In the genomic region with DNA sequence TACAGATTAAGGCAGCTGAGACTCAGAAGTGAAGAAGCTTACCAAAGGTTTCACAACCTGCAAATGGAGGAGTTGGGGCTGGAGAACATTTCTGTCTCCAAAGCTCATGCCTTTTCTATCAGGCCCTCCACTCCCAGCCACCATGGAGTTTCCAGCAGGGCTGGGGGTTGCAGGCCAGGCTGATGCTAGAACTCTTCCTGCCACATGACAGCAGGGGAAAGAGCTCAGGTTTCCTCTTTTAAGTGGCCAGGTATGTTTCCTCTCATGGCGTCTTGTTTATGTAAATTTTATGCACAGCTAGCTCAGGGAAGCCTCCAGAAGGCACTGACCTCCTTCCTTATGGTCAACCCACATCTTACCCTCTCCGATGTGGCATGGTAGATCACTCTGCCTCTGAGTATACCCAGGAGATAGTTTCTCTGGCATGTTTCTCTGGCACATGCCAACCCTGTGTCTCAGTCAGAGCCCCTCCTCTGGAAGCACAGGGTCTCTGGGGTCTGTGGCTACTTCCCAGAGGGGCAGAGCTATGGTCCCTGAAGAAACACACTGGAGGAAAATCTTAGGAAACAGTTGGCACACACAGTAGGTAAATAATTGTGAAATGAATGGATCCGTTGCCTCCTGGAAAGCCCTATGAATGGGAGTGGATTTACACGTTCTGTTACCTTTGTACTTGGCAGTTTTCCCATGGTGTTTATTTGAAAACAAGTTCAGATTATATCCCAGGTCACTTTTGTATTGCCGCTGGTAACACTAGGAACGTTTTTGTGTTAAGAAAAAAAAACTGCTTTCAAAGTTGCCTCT, we compare ENCODE assay signal across 8 cellular contexts. TPM values are rescaled to one million over a fixed set of nuclear protein-coding genes. Genes with fewer than 3 reads are reported as not detected.
A peak's percentile ranks its signal among the peaks of the same experiment; 100 is the strongest.
DNase-seq lines count a peak whose midpoint lies in the region; ATAC-seq and TF ChIP-seq lines count a peak whose summit lies in the region.
"Had no signal": no experiment of that assay in that cellular context is flagged by ENCODE, and none has a peak within 500 bp of the region (broad histone marks: within the 10 kb centered on the region; RNA-seq: fewer than 3 reads in every experiment).

No MANE protein-coding gene starts in this region.

- H3K36me3 Mint-ChIP-seq in CD8-positive, alpha-beta memory T cell = peaks cover 0 to 9% (median 0%) of the 10 kb centered on the region in 3 donors
- H3K36me3 Mint-ChIP-seq in central memory CD8-positive, alpha-beta T cell (ENCODE audit: insufficient read depth) = peaks cover 3% of the 10 kb centered on the region
- H3K36me3 Mint-ChIP-seq in natural killer cell = no peaks in the 10 kb centered on the region

- H3K9ac ChIP-seq in HUES6 (ENCODE audit: low read length) = no peak overlapping the region

- H3K4me1 ChIP-seq in CD8-positive, alpha-beta memory T cell (ENCODE audit: insufficient read depth, low read length) = peaks cover 16% of the 10 kb centered on the region
- H3K4me1 ChIP-seq in HUES6 (ENCODE audit: control insufficient read depth, insufficient read depth, low read length) = peaks cover 48% of the 10 kb centered on the region

- H3K36me3 ChIP-seq in CD8-positive, alpha-beta memory T cell (ENCODE audit: insufficient read depth, low read length) = no peaks in the 10 kb centered on the region
- no peaks in the 10 kb centered on the region for H3K36me3 ChIP-seq in HUES6 (ENCODE audit: control insufficient read depth, insufficient read depth, low read length)
- H3K36me3 ChIP-seq: ovary had no signal

- no peaks in the 10 kb centered on the region for H3K27me3 ChIP-seq in CD8-positive, alpha-beta memory T cell (ENCODE audit: insufficient read depth, low read length, poor library complexity, severe bottlenecking)
- H3K27me3 ChIP-seq in HUES6 (ENCODE audit: control insufficient read depth, insufficient read depth, low read length) = no peaks in the 10 kb centered on the region; the same call in 1 of the 2 replicates
- H3K27me3 ChIP-seq: ovary had no signal

- CTCF ChIA-PET in CD8-positive, alpha-beta memory T cell (lab: Charles Lee) = interaction anchor here (1.1 kb wide), 1 partner anchor 29 kb away, joined by 3 read pairs; a partner anchor contains a TSS

- H3K27ac ChIP-seq in CD8-positive, alpha-beta memory T cell (ENCODE audit: low read depth, low read length) = no peak overlapping the region
- H3K27ac ChIP-seq in HUES6 (ENCODE audit: low read depth, low read length) = peak overlapping the region; percentile 17
- H3K27ac ChIP-seq: ovary had no signal

- TF ChIP-seq CTCF in natural killer cell (IDR thresholded peaks at IDR 0.05) = no peak

- H3K4me1 Mint-ChIP-seq in CD8-positive, alpha-beta memory T cell = peaks cover 32 to 52% (median 43%) of the 10 kb centered on the region in 3 donors
- H3K4me1 Mint-ChIP-seq in central memory CD8-positive, alpha-beta T cell = peaks cover 13% of the 10 kb centered on the region
- H3K4me1 Mint-ChIP-seq in natural killer cell = peaks cover 28 to 33% of the 10 kb centered on the region in 2 donors

- peak overlapping the region in 4 of 7 donors; percentile 11 to 38 (median 30) for H3K4me3 Mint-ChIP-seq in CD8-positive, alpha-beta memory T cell
- no peak overlapping the region for H3K4me3 Mint-ChIP-seq in central memory CD8-positive, alpha-beta T cell
- peak overlapping the region; percentile 61 for H3K4me3 Mint-ChIP-seq in natural killer cell

- POLR2A ChIA-PET in CD8-positive, alpha-beta memory T cell (lab: Charles Lee) = no interaction called here

- no peaks in the 10 kb centered on the region for H3K9me3 ChIP-seq in CD8-positive, alpha-beta memory T cell (ENCODE audit: low read length)
- H3K9me3 ChIP-seq in HUES6 (ENCODE audit: control insufficient read depth, insufficient read depth, low read depth, low read length) = no peaks in the 10 kb centered on the region
- H3K9me3 ChIP-seq: ovary had no signal

- intact Hi-C loops in natural killer cell (cut with micrococcal nuclease) = loop anchor here (2.0 kb wide), 2 partner anchors 13 to 29 kb away; a partner anchor contains a TSS

- no peak overlapping the region for H3K4me3 ChIP-seq in CD8-positive, alpha-beta memory T cell (ENCODE audit: low read length)
- H3K4me3 ChIP-seq in HUES6 (ENCODE audit: low read depth, low read length) = no peak overlapping the region
- H3K4me3 ChIP-seq: ovary had no signal

- H3K9me3 Mint-ChIP-seq in CD8-positive, alpha-beta memory T cell = no peaks in the 10 kb centered on the region
- no peaks in the 10 kb centered on the region for H3K9me3 Mint-ChIP-seq in central memory CD8-positive, alpha-beta T cell
- H3K9me3 Mint-ChIP-seq in natural killer cell = no peaks in the 10 kb centered on the region

- ATAC-seq in central memory CD8-positive, alpha-beta T cell (replicated peaks; ENCODE audit: extremely low read depth, poor library complexity, severe bottlenecking) = no peak
- no peak for ATAC-seq in natural killer cell

- peaks cover 0 to 2% of the 10 kb centered on the region in 2 donors for H3K27me3 Mint-ChIP-seq in CD8-positive, alpha-beta memory T cell
- no peaks in the 10 kb centered on the region for H3K27me3 Mint-ChIP-seq in central memory CD8-positive, alpha-beta T cell
- no peaks in the 10 kb centered on the region for H3K27me3 Mint-ChIP-seq in natural killer cell (ENCODE audit: low read depth in 2 of 2)

- peak in 1 of 5 donors; percentile 12 for DNase-seq in CD8-positive, alpha-beta memory T cell
- no peak for DNase-seq in central memory CD8-positive, alpha-beta T cell (ENCODE audit: low spot score in 2 of 2)
- DNase-seq in natural killer cell (no peak), retina (no peak), HuH-7 (ENCODE audit: low spot score) (no peak)
- DNase-seq in stimulated activated CD4-positive, alpha-beta T cell treated with anti-CD3 and anti-CD28 coated beads, Interleukin-15, amount 100 ng/mL, for 24 hours = no peak

- peak overlapping the region; percentile 10 to 93 (median 73) for H3K27ac Mint-ChIP-seq in CD8-positive, alpha-beta memory T cell
- H3K27ac Mint-ChIP-seq in central memory CD8-positive, alpha-beta T cell (ENCODE audit: low read depth) = peak overlapping the region; percentile 53
- peak overlapping the region; percentile 81 to 89 for H3K27ac Mint-ChIP-seq in natural killer cell

RNA-seq across cellular contexts. Expression of a gene that starts 28.9 kb away (rescaled TPM):
- total RNA-seq in CD8-positive, alpha-beta memory T cell = 10 to 100 TPM; 26.0 to 26.4 TPM
- 48.3 TPM for polyA plus RNA-seq in CD8-positive, alpha-beta memory T cell
- 10 to 100 TPM; 21.9 to 30.9 (median 28.1) TPM for total RNA-seq in natural killer cell
